ENCODE assay signal across 23 cellular contexts in the genomic region with DNA sequence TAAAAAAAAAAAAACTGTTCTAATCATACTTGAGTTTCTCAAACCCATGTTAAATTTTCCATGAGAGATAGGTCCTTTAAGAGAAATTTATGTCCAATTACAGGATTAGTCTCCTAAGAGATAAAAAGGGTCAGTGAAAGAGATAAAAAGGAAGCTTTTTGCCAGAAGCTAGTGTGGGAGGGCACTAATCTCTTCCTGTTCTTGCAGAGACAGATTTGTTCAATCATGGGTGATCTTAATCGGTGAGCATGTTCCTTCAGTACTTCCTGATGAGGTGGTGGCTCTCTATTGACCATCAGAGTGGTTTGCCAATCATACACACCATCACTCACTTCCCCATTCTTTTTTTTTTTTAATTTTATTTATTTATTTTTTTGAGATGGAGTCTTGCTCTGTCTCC. TPM values are rescaled to one million over a fixed set of nuclear protein-coding genes. Genes with fewer than 3 reads are reported as not detected.
DNase-seq lines count a peak whose midpoint lies in the region; ATAC-seq and TF ChIP-seq lines count a peak whose summit lies in the region.
"Had no signal": no experiment of that assay in that cellular context is flagged by ENCODE, and none has a peak within 500 bp of the region (broad histone marks: within the 10 kb centered on the region; RNA-seq: fewer than 3 reads in every experiment).

No MANE protein-coding gene starts in this region.

- H3K4me2 ChIP-seq in OCI-LY7 (ENCODE audit: low read length): peak overlapping the region; percentile 42

- CTCF ChIA-PET in OCI-LY7 (lab: Charles Lee; ENCODE audit: unreplicated experiment): interaction anchor here (1.0 kb wide), 1 partner anchor 11 kb away, joined by 3 read pairs; no protein-coding TSS in a partner anchor

- H3K9me3 ChIP-seq in OCI-LY7 (ENCODE audit: low read length): no peaks in the 10 kb centered on the region
- H3K9me3 ChIP-seq: colonic mucosa, ovary, sigmoid colon, SJSA1 had no signal

- no peak overlapping the region for H3K27ac Mint-ChIP-seq in activated naive CD8-positive, alpha-beta T cell treated with anti-CD3 and anti-CD28 coated beads, Interleukin-2, amount 10 ng/mL, durations not matched to agents 7 days and 5 days
- no peak overlapping the region for H3K27ac Mint-ChIP-seq in activated naive CD8-positive, alpha-beta T cell treated with anti-CD3 and anti-CD28 coated beads for 36 hours
- H3K27ac Mint-ChIP-seq: activated naive CD8-positive, alpha-beta T cell treated with anti-CD3 and anti-CD28 coated beads, Interleukin-2, amount 50 U/mL, for 24 hours had no signal

- H3K36me3 Mint-ChIP-seq in activated naive CD8-positive, alpha-beta T cell treated with anti-CD3 and anti-CD28 coated beads, Interleukin-2, amount 10 ng/mL, durations not matched to agents 7 days and 5 days: no peaks in the 10 kb centered on the region
- peaks cover 1% of the 10 kb centered on the region for H3K36me3 Mint-ChIP-seq in activated naive CD8-positive, alpha-beta T cell treated with anti-CD3 and anti-CD28 coated beads for 36 hours
- H3K36me3 Mint-ChIP-seq: naive thymus-derived CD8-positive, alpha-beta T cell had no signal

- no peak for TF ChIP-seq CTCF in OCI-LY7 (conservative IDR thresholded peaks at IDR 0.05; ENCODE audit: low read length)

- ATAC-seq in activated naive CD8-positive, alpha-beta T cell treated with anti-CD3 and anti-CD28 coated beads, Interleukin-2, amount 10 ng/mL, durations not matched to agents 7 days and 5 days (ENCODE audit: low read depth): no peak
- ATAC-seq in GM18867 (IDR thresholded peaks at IDR 0.05; ENCODE audit: unreplicated experiment) (no peak), GM21825 (IDR thresholded peaks at IDR 0.05; ENCODE audit: unreplicated experiment) (no peak)
- ATAC-seq: activated naive CD8-positive, alpha-beta T cell treated with anti-CD3 and anti-CD28 coated beads, Interleukin-2, amount 50 U/mL, for 24 hours; activated T-helper 17 cell treated with anti-CD3 and anti-CD28 coated beads, Interleukin-2, amount 50 U/mL, for 72 hours; naive thymus-derived CD8-positive, alpha-beta T cell; stimulated activated naive CD8-positive, alpha-beta T cell treated with anti-CD3 and anti-CD28 coated beads, Interleukin-15, Interleukin-2, amounts not matched to agents 100 U/mL and 50 U/mL, for 24 hours had no signal

- H3K79me2 ChIP-seq in OCI-LY7 (ENCODE audit: insufficient read depth, low read depth, low read length): no peaks in the 10 kb centered on the region

- peaks cover 4% of the 10 kb centered on the region for H3K27me3 Mint-ChIP-seq in activated naive CD8-positive, alpha-beta T cell treated with anti-CD3 and anti-CD28 coated beads, Interleukin-2, amount 10 ng/mL, durations not matched to agents 7 days and 5 days
- H3K27me3 Mint-ChIP-seq in activated naive CD8-positive, alpha-beta T cell treated with anti-CD3 and anti-CD28 coated beads for 36 hours: no peaks in the 10 kb centered on the region
- H3K27me3 Mint-ChIP-seq: activated naive CD8-positive, alpha-beta T cell treated with anti-CD3 and anti-CD28 coated beads, Interleukin-2, amount 50 U/mL, for 24 hours; activated T-helper 17 cell treated with anti-CD3 and anti-CD28 coated beads, Interleukin-2, amount 50 U/mL, for 72 hours had no signal

- peak overlapping the region; percentile 2 for H3K4me3 Mint-ChIP-seq in activated naive CD8-positive, alpha-beta T cell treated with anti-CD3 and anti-CD28 coated beads, Interleukin-2, amount 10 ng/mL, durations not matched to agents 7 days and 5 days
- H3K4me3 Mint-ChIP-seq in activated naive CD8-positive, alpha-beta T cell treated with anti-CD3 and anti-CD28 coated beads for 36 hours: no peak overlapping the region
- H3K4me3 Mint-ChIP-seq: activated naive CD8-positive, alpha-beta T cell treated with anti-CD3 and anti-CD28 coated beads, Interleukin-2, amount 50 U/mL, for 24 hours; activated T-helper 17 cell treated with anti-CD3 and anti-CD28 coated beads, Interleukin-2, amount 50 U/mL, for 72 hours; naive thymus-derived CD8-positive, alpha-beta T cell had no signal

- DNase-seq in activated naive CD8-positive, alpha-beta T cell treated with anti-CD3 and anti-CD28 coated beads, Interleukin-2, amount 10 ng/mL, durations not matched to agents 7 days and 5 days: no peak
- no peak for DNase-seq in activated naive CD8-positive, alpha-beta T cell treated with anti-CD3 and anti-CD28 coated beads for 36 hours
- peak; percentile 49 for DNase-seq in OCI-LY7 (ENCODE audit: low spot score)
- peak; percentile 41 for DNase-seq in germinal center (ENCODE audit: low spot score)
- DNase-seq in AG08396 (ENCODE audit: low spot score): no peak
- no peak for DNase-seq in ureter (ENCODE audit: low spot score)
- DNase-seq: activated CD4-positive, alpha-beta T cell treated with anti-CD3 and anti-CD28 coated beads for 48 hours; activated naive CD8-positive, alpha-beta T cell treated with anti-CD3 and anti-CD28 coated beads, Interleukin-2, amount 50 U/mL, for 24 hours; C1 segment of cervical spinal cord; colonic mucosa; IMR-90; mammary epithelial cell; naive thymus-derived CD8-positive, alpha-beta T cell; NCI-H1048; NCI-H2029 treated with DMSO at 0.1 percent for 48 hours; ovary; sigmoid colon; stimulated activated naive CD8-positive, alpha-beta T cell treated with anti-CD3 and anti-CD28 coated beads, Interleukin-15, Interleukin-2, amounts not matched to agents 100 U/mL and 50 U/mL, for 24 hours; trophoblast cell had no signal

- H4K20me1 ChIP-seq in OCI-LY7 (ENCODE audit: insufficient read depth, low read length): no peaks in the 10 kb centered on the region

- intact Hi-C loops in OCI-LY7 (cut with micrococcal nuclease; ENCODE audit: unreplicated experiment): no loop called here

- no TSS peak for BruUV-seq in OCI-LY7 (replicated peaks; lab: Mats Ljungman, UMichigan)

- no peak overlapping the region for H3K4me3 ChIP-seq in OCI-LY7 (ENCODE audit: low read depth, low read length, poor library complexity, severe bottlenecking)
- H3K4me3 ChIP-seq: colonic mucosa, ovary, sigmoid colon, SJSA1 had no signal

- H3K27ac ChIP-seq in OCI-LY7 (ENCODE audit: low read depth, low read length, poor library complexity, severe bottlenecking): no peak overlapping the region
- H3K27ac ChIP-seq: colonic mucosa, ovary, sigmoid colon, SJSA1 had no signal

- H2AFZ ChIP-seq in OCI-LY7 (ENCODE audit: low read length): peak overlapping the region; percentile 90

- peaks cover 14% of the 10 kb centered on the region for H3K4me1 ChIP-seq in OCI-LY7 (ENCODE audit: insufficient read depth, low read length, poor library complexity, severe bottlenecking)
- H3K4me1 ChIP-seq: colonic mucosa, sigmoid colon had no signal

- H3K36me3 ChIP-seq in OCI-LY7 (ENCODE audit: insufficient read depth, low read length): no peaks in the 10 kb centered on the region
- H3K36me3 ChIP-seq: colonic mucosa, ovary, sigmoid colon, SJSA1 had no signal

- peaks cover 13% of the 10 kb centered on the region for H3K4me1 Mint-ChIP-seq in activated naive CD8-positive, alpha-beta T cell treated with anti-CD3 and anti-CD28 coated beads, Interleukin-2, amount 10 ng/mL, durations not matched to agents 7 days and 5 days
- peaks cover 2% of the 10 kb centered on the region for H3K4me1 Mint-ChIP-seq in activated naive CD8-positive, alpha-beta T cell treated with anti-CD3 and anti-CD28 coated beads for 36 hours

- POLR2A ChIA-PET in activated naive CD8-positive, alpha-beta T cell treated with anti-CD3 and anti-CD28 coated beads, Interleukin-2, amount 10 ng/mL, durations not matched to agents 7 days and 5 days (lab: Charles Lee): interaction anchor here (1.0 kb wide), 1 partner anchor 14 kb away, joined by 4 read pairs; no protein-coding TSS in a partner anchor
- POLR2A ChIA-PET in OCI-LY7 (lab: Charles Lee): interaction anchor here (0.6 to 2.8 kb wide), 10 partner anchors 9 to 487 kb away, joined by 3 to 14 read pairs (median 4); no protein-coding TSS in a partner anchor

- H3K9me3 Mint-ChIP-seq in activated naive CD8-positive, alpha-beta T cell treated with anti-CD3 and anti-CD28 coated beads, Interleukin-2, amount 10 ng/mL, durations not matched to agents 7 days and 5 days: peaks cover 5% of the 10 kb centered on the region
- H3K9me3 Mint-ChIP-seq in activated naive CD8-positive, alpha-beta T cell treated with anti-CD3 and anti-CD28 coated beads for 36 hours: peaks cover 3% of the 10 kb centered on the region

- no peaks in the 10 kb centered on the region for H3K9me2 ChIP-seq in OCI-LY7 (ENCODE audit: insufficient read depth, low read length)

RNA-seq across cellular contexts. Expression of a gene that starts 16.9 kb away (rescaled TPM):
- 10 to 100 TPM; 49.6 to 54.3 TPM for total RNA-seq in activated naive CD8-positive, alpha-beta T cell treated with anti-CD3 and anti-CD28 coated beads, Interleukin-2, amount 10 ng/mL, durations not matched to agents 7 days and 5 days
- total RNA-seq in activated naive CD8-positive, alpha-beta T cell treated with anti-CD3 and anti-CD28 coated beads for 36 hours: 10 to 100 TPM; 15.0 to 15.3 TPM
- total RNA-seq in OCI-LY7 (2014; rRNA removed; shearing (Covaris generic)): 7.4 and 10.9 TPM in 2 replicates
- 102 and 119 TPM in 2 replicates for total RNA-seq in OCI-LY7 (2022)
- 560 TPM for total RNA-seq in ureter

Comparison
In these comparisons a context has a peak if more than half of its experiments do, and no peak if none do; other contexts are left out.
1. DNase-seq: peak in OCI-LY7 (single experiment) and germinal center (single experiment); none in activated naive CD8-positive, alpha-beta T cell treated with anti-CD3 and anti-CD28 coated beads, Interleukin-2, amount 10 ng/mL, durations not matched to agents 7 days and 5 days (single experiment), activated naive CD8-positive, alpha-beta T cell treated with anti-CD3 and anti-CD28 coated beads for 36 hours (single experiment), AG08396 (single experiment) and ureter (single experiment).